15 cellular contexts compared by ENCODE assay signal in the genomic region with DNA sequence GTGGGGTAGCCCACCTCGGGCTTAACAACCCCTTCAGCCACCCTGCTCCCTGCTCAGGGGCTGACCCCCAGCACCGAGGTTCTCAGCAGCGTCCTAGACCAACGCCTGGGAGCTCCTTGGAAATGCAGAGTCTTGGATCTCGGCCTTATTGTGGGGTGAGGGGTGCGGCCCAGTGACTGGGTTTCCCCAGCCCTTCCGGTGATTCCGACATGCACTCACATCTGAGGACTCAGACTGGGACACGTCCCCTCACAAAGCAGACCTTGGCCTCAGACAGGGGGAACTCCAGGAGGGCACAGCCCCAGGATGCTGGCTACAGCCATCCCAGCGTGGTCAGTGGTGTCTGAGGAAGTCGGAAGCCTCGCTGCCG.
DNase-seq lines count a peak whose midpoint lies in the region; ATAC-seq and TF ChIP-seq lines count a peak whose summit lies in the region.
"Had no signal": no experiment of that assay in that cellular context is flagged by ENCODE, and none has a peak within 500 bp of the region (broad histone marks: within the 10 kb centered on the region; RNA-seq: fewer than 3 reads in every experiment).

No MANE protein-coding gene starts in this region.

- ATAC-seq in Right ventricle myocardium inferior, result peak; percentile 33
- ATAC-seq in psoas muscle, result no peak
- ATAC-seq in aorta (ENCODE audit: low FRiP score), result peak; percentile 4
- ATAC-seq: activated T-helper 17 cell treated with anti-CD3 and anti-CD28 coated beads, Interleukin-2, amount 50 U/mL, for 72 hours; HCT116; stimulated activated naive CD8-positive, alpha-beta T cell treated with anti-CD3 and anti-CD28 coated beads, Interleukin-15, amount 100 ng/mL, for 72 hours had no signal

- peaks cover 38% of the 10 kb centered on the region for H3K4me1 Mint-ChIP-seq in glutamatergic neuron (ENCODE audit: low read depth, unreplicated experiment)
- H3K4me1 Mint-ChIP-seq: activated CD4-positive, alpha-beta memory T cell treated with anti-CD3 and anti-CD28 coated beads, Interleukin-2, amount 10 ng/mL, durations not matched to agents 7 days and 5 days had no signal

- TF ChIP-seq CTCF in glutamatergic neuron (IDR thresholded peaks at IDR 0.05; ENCODE audit: partially characterized antibody, unreplicated experiment) (no peak), psoas muscle (IDR thresholded peaks at IDR 0.05) (no peak)

- H3K4me1 ChIP-seq in psoas muscle, result peaks cover 50% of the 10 kb centered on the region
- no peaks in the 10 kb centered on the region for H3K4me1 ChIP-seq in aorta (ENCODE audit: control insufficient read depth in 1 of 2, insufficient read depth in 2 of 2, low read length in 2 of 2)

- H3K27me3 ChIP-seq in psoas muscle (ENCODE audit: insufficient read depth in 3 of 3, low read length in 2 of 3) (no peaks in the 10 kb centered on the region), aorta (ENCODE audit: control insufficient read depth in 1 of 2, insufficient read depth in 2 of 2, low read length in 1 of 2) (no peaks in the 10 kb centered on the region)

- peak overlapping the region; percentile 33 for H3K27ac Mint-ChIP-seq in glutamatergic neuron (ENCODE audit: unreplicated experiment)
- H3K27ac Mint-ChIP-seq: activated CD4-positive, alpha-beta memory T cell treated with anti-CD3 and anti-CD28 coated beads, Interleukin-2, amount 10 ng/mL, durations not matched to agents 7 days and 5 days; activated T-helper 17 cell treated with anti-CD3 and anti-CD28 coated beads, Interleukin-2, amount 50 U/mL, for 72 hours; stimulated activated naive CD8-positive, alpha-beta T cell treated with anti-CD3 and anti-CD28 coated beads, Interleukin-15, amount 100 ng/mL, for 72 hours had no signal

- H3K36me3 ChIP-seq in psoas muscle (ENCODE audit: insufficient read depth in 1 of 2, low read depth in 1 of 2) (peaks cover 0 to 9% of the 10 kb centered on the region in 2 donors), aorta (ENCODE audit: control insufficient read depth in 1 of 2, insufficient read depth in 2 of 2, low read length in 1 of 2) (no peaks in the 10 kb centered on the region)

- TF ChIP-seq POLR2A in erythroblast (IDR thresholded peaks at IDR 0.05; ENCODE audit: low read length), result no peak

- H3K27me3 Mint-ChIP-seq in glutamatergic neuron (ENCODE audit: unreplicated experiment), result peaks cover 30% of the 10 kb centered on the region
- H3K27me3 Mint-ChIP-seq: activated CD4-positive, alpha-beta memory T cell treated with anti-CD3 and anti-CD28 coated beads, Interleukin-2, amount 10 ng/mL, durations not matched to agents 7 days and 5 days; activated T-helper 17 cell treated with anti-CD3 and anti-CD28 coated beads, Interleukin-2, amount 50 U/mL, for 72 hours; stimulated activated naive CD8-positive, alpha-beta T cell treated with anti-CD3 and anti-CD28 coated beads, Interleukin-15, amount 100 ng/mL, for 72 hours had no signal

- H3K27ac ChIP-seq in psoas muscle (peak overlapping the region; percentile 27), aorta (ENCODE audit: low read depth in 1 of 2, low read length in 2 of 2) (no peak overlapping the region)
- H3K27ac ChIP-seq: KMS-11 had no signal

- no peaks in the 10 kb centered on the region for H3K9me3 ChIP-seq in psoas muscle
- H3K9me3 ChIP-seq in aorta (ENCODE audit: control insufficient read depth, low read length), result no peaks in the 10 kb centered on the region

- WGBS in psoas muscle, 3 donors, result 72 to 78% (median 74%) methylated on average over 13 of the region's 13 CpGs
- 83 to 85% methylated on average over 13 of the region's 13 CpGs for WGBS in aorta, 2 donors

- no peak overlapping the region for H3K4me3 Mint-ChIP-seq in glutamatergic neuron (ENCODE audit: unreplicated experiment)
- H3K4me3 Mint-ChIP-seq: activated CD4-positive, alpha-beta memory T cell treated with anti-CD3 and anti-CD28 coated beads, Interleukin-2, amount 10 ng/mL, durations not matched to agents 7 days and 5 days; activated T-helper 17 cell treated with anti-CD3 and anti-CD28 coated beads, Interleukin-2, amount 50 U/mL, for 72 hours; stimulated activated naive CD8-positive, alpha-beta T cell treated with anti-CD3 and anti-CD28 coated beads, Interleukin-15, amount 100 ng/mL, for 72 hours had no signal

- H3K4me3 ChIP-seq in psoas muscle, result no peak overlapping the region
- no peak overlapping the region for H3K4me3 ChIP-seq in aorta (ENCODE audit: low read length in 2 of 2)

- H3K36me3 Mint-ChIP-seq in glutamatergic neuron (ENCODE audit: unreplicated experiment), result peaks cover 6% of the 10 kb centered on the region

- intact Hi-C loops in Right ventricle myocardium inferior (cut with DNase I), result no loop called here
- intact Hi-C loops in cardiac septum (cut with DNase I), result no loop called here
- intact Hi-C loops in psoas muscle (cut with DNase I), result no loop called here
- intact Hi-C loops in aorta (cut with DNase I), result no loop called here

- peaks cover 29% of the 10 kb centered on the region for H3K9me3 Mint-ChIP-seq in glutamatergic neuron (ENCODE audit: unreplicated experiment)
- H3K9me3 Mint-ChIP-seq: activated CD4-positive, alpha-beta memory T cell treated with anti-CD3 and anti-CD28 coated beads, Interleukin-2, amount 10 ng/mL, durations not matched to agents 7 days and 5 days; activated T-helper 17 cell treated with anti-CD3 and anti-CD28 coated beads, Interleukin-2, amount 50 U/mL, for 72 hours; stimulated activated naive CD8-positive, alpha-beta T cell treated with anti-CD3 and anti-CD28 coated beads, Interleukin-15, amount 100 ng/mL, for 72 hours had no signal

- DNase-seq in Right ventricle myocardium inferior (ENCODE audit: missing footprints) (no peak), cardiac septum (ENCODE audit: low spot score) (no peak), glutamatergic neuron (no peak), psoas muscle (no peak), aorta (peak in 1 of 2 donors; percentile 49), activated T-cell treated with anti-CD3 and anti-CD28 coated beads for 4 hours (no peak), medulla oblongata (ENCODE audit: extremely low spot score) (no peak), erythroblast (lab: John Stamatoyannopoulos, UW) (no peak)
- DNase-seq: activated CD4-positive, alpha-beta memory T cell treated with anti-CD3 and anti-CD28 coated beads, Interleukin-2, amount 10 ng/mL, durations not matched to agents 7 days and 5 days; foreskin fibroblast; stimulated activated CD4-positive, alpha-beta T cell treated with anti-CD3 and anti-CD28 coated beads, Interleukin-12 subunit alpha, Interleukin-12 subunit beta, amount 100 ng/mL, for 4 hours; stimulated activated naive CD8-positive, alpha-beta T cell treated with anti-CD3 and anti-CD28 coated beads, Interleukin-15, amount 100 ng/mL, for 72 hours had no signal

Comparison
In these comparisons a context has a peak if more than half of its experiments do, and no peak if none do; other contexts are left out.
1. ATAC-seq: peak in Right ventricle myocardium inferior (single experiment) and aorta (single experiment); none in psoas muscle (0 of 4).